In genomic region chr6:26327450-26328264, GRCh38 we compare ENCODE assay signal across 1 cellular context.
TF ChIP-seq lines count a peak whose summit lies in the region.

No MANE protein-coding gene starts in this region.

TF ChIP-seq in K562, 482 proteins besides CTCF, POLR2A, EP300 and RAD21 (continued from another document and continues in another):
- TF ChIP-seq ARID4B (CRISPR knock-in tag; IDR thresholded peaks at IDR 0.05) (peak; percentile 56; the same call in 1 of the 2 replicates), MCM7 (IDR thresholded peaks at IDR 0.05) (no peak; a peak in 1 of 4 replicates), ZZZ3 (IDR thresholded peaks at IDR 0.05) (no peak), ZBTB9 (CRISPR knock-in tag; IDR thresholded peaks at IDR 0.05) (no peak), U2AF1 (optimal IDR thresholded peaks at IDR 0.05; ENCODE audit: low read depth, low read length) (no peak), U2AF2 (optimal IDR thresholded peaks at IDR 0.05; ENCODE audit: low read depth, low read length) (no peak), MITF (IDR thresholded peaks at IDR 0.05) (no peak; the same call in 1 of the 2 replicates), SAFB2 (IDR thresholded peaks at IDR 0.05; ENCODE audit: borderline replicate concordance, low read depth, low read length, severe bottlenecking) (no peak), ZNF316 (IDR thresholded peaks at IDR 0.05) (no peak), CXXC5 (CRISPR knock-in tag; IDR thresholded peaks at IDR 0.05) (peak; percentile 67), ZBTB49 (CRISPR knock-in tag; IDR thresholded peaks at IDR 0.05; ENCODE audit: borderline replicate concordance) (0 out of 2 replicates have a peak, but pooled peaks have one; percentile 55), SRF (CRISPR knock-in tag; IDR thresholded peaks at IDR 0.05) (peak in 1 of 2 experiments; percentile 55; a peak in 1 of 4 replicates), ZNF76 (CRISPR knock-in tag; IDR thresholded peaks at IDR 0.05; ENCODE audit: borderline replicate concordance) (no peak), POLR3A (IDR thresholded peaks at IDR 0.05; ENCODE audit: borderline replicate concordance, extremely low read depth, insufficient read depth, insufficient read length) (peak; percentile 94), KLF1 (tag; IDR thresholded peaks at IDR 0.05) (0 out of 2 replicates have a peak, but pooled peaks have one; percentile 40), NELFE (IDR thresholded peaks at IDR 0.05; ENCODE audit: insufficient read depth, insufficient read length) (no peak), JUNB (CRISPR knock-in tag; conservative IDR thresholded peaks at IDR 0.05) (no peak), RBM15 (IDR thresholded peaks at IDR 0.05; ENCODE audit: insufficient read depth, low read length) (no peak), ZNF263 (CRISPR knock-in tag; IDR thresholded peaks at IDR 0.05; ENCODE audit: borderline replicate concordance) (no peak), NFIC (IDR thresholded peaks at IDR 0.05) (peak; percentile 79), TAL1 (IDR thresholded peaks at IDR 0.05) (no peak; the same call in 1 of the 2 replicates), CGGBP1 (CRISPR knock-in tag; IDR thresholded peaks at IDR 0.05) (no peak; the same call in 1 of the 2 replicates), SMAD4 (CRISPR knock-in tag; conservative IDR thresholded peaks at IDR 0.05) (no peak), E2F8 (IDR thresholded peaks at IDR 0.05; ENCODE audit: low read depth, partially characterized antibody) (no peak), ELF2 (CRISPR knock-in tag; IDR thresholded peaks at IDR 0.05) (peak; percentile 83), CHAMP1 (IDR thresholded peaks at IDR 0.05) (peak; percentile 85), ZNF253 (CRISPR knock-in tag; conservative IDR thresholded peaks at IDR 0.05) (peak; percentile 66; the same call in 1 of the 2 replicates), LEF1 (IDR thresholded peaks at IDR 0.05) (peak; percentile 61), IRF9 (tag; IDR thresholded peaks at IDR 0.05) (peak; percentile 50; the same call in 1 of the 2 replicates), ZBTB17 (CRISPR knock-in tag; IDR thresholded peaks at IDR 0.05) (peak; percentile 34; the same call in 1 of the 2 replicates), ZNF780A (CRISPR knock-in tag; IDR thresholded peaks at IDR 0.05) (no peak), NUFIP1 (IDR thresholded peaks at IDR 0.05; ENCODE audit: partially characterized antibody) (no peak), GMEB1 (CRISPR knock-in tag; IDR thresholded peaks at IDR 0.05) (0 out of 2 replicates have a peak, but pooled peaks have one; percentile 1), ZNF586 (CRISPR knock-in tag; conservative IDR thresholded peaks at IDR 0.05) (no peak), ZNF140 (CRISPR knock-in tag; IDR thresholded peaks at IDR 0.05) (no peak), PHF8 (IDR thresholded peaks at IDR 0.05; ENCODE audit: borderline replicate concordance, low read length) (no peak), ZNF354B (CRISPR knock-in tag; IDR thresholded peaks at IDR 0.05) (no peak), PCBP1 (IDR thresholded peaks at IDR 0.05; ENCODE audit: low read depth, low read length, poor library complexity, severe bottlenecking) (no peak), RAD51 (IDR thresholded peaks at IDR 0.05; ENCODE audit: borderline replicate concordance, low read depth) (no peak), SIRT6 (IDR thresholded peaks at IDR 0.05; ENCODE audit: low read depth, low read length) (no peak), IRF2 (CRISPR knock-in tag; IDR thresholded peaks at IDR 0.05) (no peak), SMAD1 (IDR thresholded peaks at IDR 0.05; ENCODE audit: low read depth, low read length, partially characterized antibody) (peak; percentile 83), TCF15 (CRISPR knock-in tag; IDR thresholded peaks at IDR 0.05) (no peak), DACH1 (IDR thresholded peaks at IDR 0.05; ENCODE audit: partially characterized antibody) (peak; percentile 95), PML (IDR thresholded peaks at IDR 0.05; ENCODE audit: low read length) (0 out of 2 replicates have a peak, but pooled peaks have one; percentile 5), JUND (IDR thresholded peaks at IDR 0.05; ENCODE audit: borderline replicate concordance, low read depth, low read length) (peak; percentile 71), JUND (tag; IDR thresholded peaks at IDR 0.05; ENCODE audit: borderline replicate concordance, low read depth, low read length) (peak; percentile 15; the same call in 2 of the 3 replicates), ZBTB8A (IDR thresholded peaks at IDR 0.05; ENCODE audit: partially characterized antibody) (peak; percentile 95), NR4A1 (CRISPR knock-in tag; IDR thresholded peaks at IDR 0.05) (no peak), NR4A1 (tag; IDR thresholded peaks at IDR 0.05) (peak; percentile 78; the same call in 1 of the 2 replicates)
